Comparison of ENCODE assay signal across 27 cellular contexts in the genomic region with DNA sequence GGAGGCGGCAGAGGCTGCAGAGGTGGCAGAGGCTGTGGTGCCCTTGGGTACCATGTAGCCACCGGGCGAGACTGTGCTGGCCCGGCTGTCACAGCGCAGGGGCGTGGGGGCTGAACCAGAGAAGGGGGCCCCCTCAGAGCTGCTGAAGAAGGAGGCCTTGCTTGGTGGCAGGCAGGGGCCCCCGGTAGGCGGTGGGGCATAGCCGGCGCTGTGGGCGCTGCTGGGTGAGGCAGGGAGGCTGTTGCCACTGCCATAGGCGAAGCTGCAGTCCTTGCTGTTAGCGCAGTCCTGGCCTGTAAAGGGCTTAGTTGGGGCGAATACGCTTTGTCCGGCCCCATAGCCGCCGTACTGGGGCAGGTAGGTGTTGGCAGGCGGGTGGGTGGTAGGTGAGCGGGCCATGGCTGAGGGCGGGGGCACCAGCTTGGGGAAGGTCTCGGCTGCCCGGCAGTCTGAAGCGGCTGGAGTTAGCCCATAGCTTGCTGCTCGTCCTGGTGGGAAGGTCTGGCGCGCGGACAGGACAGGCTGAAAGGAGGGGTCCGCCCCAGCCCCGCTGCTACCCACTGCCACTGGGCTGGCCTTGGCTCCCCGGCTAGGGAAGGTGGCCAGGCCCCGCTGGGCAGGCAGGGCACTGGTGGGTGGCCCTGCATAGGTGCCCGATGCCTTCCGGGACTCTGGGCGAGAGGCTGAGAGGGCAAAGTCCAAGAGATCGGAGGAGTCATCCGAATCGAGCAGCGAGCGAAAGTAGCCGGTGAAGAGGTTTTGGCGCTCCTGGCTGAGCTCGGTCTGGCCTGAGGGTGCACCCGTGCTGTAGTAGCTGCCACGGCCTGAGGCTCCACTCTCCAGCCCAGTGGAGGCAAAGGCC. TPM values are rescaled to one million over a fixed set of nuclear protein-coding genes. Genes with fewer than 3 reads are reported as not detected.
DNase-seq lines count a peak whose midpoint lies in the region; ATAC-seq and TF ChIP-seq lines count a peak whose summit lies in the region.
"Had no signal": no experiment of that assay in that cellular context is flagged by ENCODE, and none has a peak within 500 bp of the region (broad histone marks: within the 10 kb centered on the region; RNA-seq: fewer than 3 reads in every experiment).

No MANE protein-coding gene starts in this region.

- H3K9me3 Mint-ChIP-seq in naive thymus-derived CD4-positive, alpha-beta T cell, result no peaks in the 10 kb centered on the region
- H3K9me3 Mint-ChIP-seq: activated naive CD4-positive, alpha-beta T cell treated with anti-CD3 and anti-CD28 coated beads for 36 hours; brain; CD8-positive, alpha-beta T cell; immature natural killer cell; natural killer cell had no signal

- ATAC-seq in left cardiac atrium (no peak), GM21786 (IDR thresholded peaks at IDR 0.05; ENCODE audit: unreplicated experiment) (no peak), GM21723 (IDR thresholded peaks at IDR 0.05; ENCODE audit: unreplicated experiment) (no peak)
- ATAC-seq in naive thymus-derived CD4-positive, alpha-beta T cell, result peak; percentile 8
- ATAC-seq: CD8-positive, alpha-beta T cell; GM12878; natural killer cell had no signal

- no peaks in the 10 kb centered on the region for H3K9me3 ChIP-seq in right atrium auricular region
- no peaks in the 10 kb centered on the region for H3K9me3 ChIP-seq in naive thymus-derived CD4-positive, alpha-beta T cell (ENCODE audit: control insufficient read depth in 2 of 3, low read length in 3 of 3)
- H3K9me3 ChIP-seq: HAP-1, testis had no signal

- peaks cover 69% of the 10 kb centered on the region for H3K36me3 ChIP-seq in right atrium auricular region
- H3K36me3 ChIP-seq in naive thymus-derived CD4-positive, alpha-beta T cell (ENCODE audit: control insufficient read depth in 2 of 3, insufficient read depth in 3 of 3, low read length in 3 of 3), result peaks cover 0 to 66% (median 0%) of the 10 kb centered on the region in 3 experiments
- H3K36me3 ChIP-seq: HAP-1 had no signal

- H3K36me3 Mint-ChIP-seq in naive thymus-derived CD4-positive, alpha-beta T cell, result peaks cover 0 to 9% (median 2%) of the 10 kb centered on the region in 5 donors
- H3K36me3 Mint-ChIP-seq: natural killer cell had no signal

- TF ChIP-seq CTCF in right atrium auricular region (IDR thresholded peaks at IDR 0.05), result no peak
- no peak for TF ChIP-seq CTCF in dorsolateral prefrontal cortex (IDR thresholded peaks at IDR 0.05 in 54 of 56, conservative IDR thresholded peaks at IDR 0.05 in 2 of 56; ENCODE audit: low read depth in 1 of 56, partially characterized antibody in 56 of 56)

- POLR2A ChIA-PET in naive thymus-derived CD4-positive, alpha-beta T cell (lab: Charles Lee), result no interaction called here

- CTCF ChIA-PET in naive thymus-derived CD4-positive, alpha-beta T cell (lab: Charles Lee), result no interaction called here

- peaks cover 6 to 12% (median 8%) of the 10 kb centered on the region in 7 donors for H3K4me1 Mint-ChIP-seq in naive thymus-derived CD4-positive, alpha-beta T cell

- H3K27me3 ChIP-seq in right atrium auricular region (no peaks in the 10 kb centered on the region), dorsolateral prefrontal cortex (no peaks in the 10 kb centered on the region)
- no peaks in the 10 kb centered on the region for H3K27me3 ChIP-seq in naive thymus-derived CD4-positive, alpha-beta T cell (ENCODE audit: control insufficient read depth in 2 of 2, insufficient read depth in 2 of 2, low read length in 2 of 2)
- H3K27me3 ChIP-seq: testis had no signal

- no peak for DNase-seq in right atrium auricular region (ENCODE audit: low spot score)
- DNase-seq in left cardiac atrium, result no peak
- DNase-seq in dorsolateral prefrontal cortex, result no peak
- DNase-seq in naive thymus-derived CD4-positive, alpha-beta T cell, result no peak
- no peak for DNase-seq in activated T-cell treated with anti-CD3 and anti-CD28 coated beads for 4 hours
- no peak for DNase-seq in effector CD8-positive, alpha-beta T cell (lab: John Stamatoyannopoulos, UW)
- DNase-seq: activated CD4-positive, alpha-beta T cell treated with anti-CD3 and anti-CD28 coated beads, Interleukin-2, amount 50 U/mL, for 4 hours; activated CD4-positive, CD25-positive, alpha-beta regulatory T cell; activated naive CD4-positive, alpha-beta T cell treated with anti-CD3 and anti-CD28 coated beads for 36 hours; CD8-positive, alpha-beta T cell; DMS 273 treated with DMSO at 0.1 percent for 48 hours; immature natural killer cell; KG1; midbrain; natural killer cell; NCI-H1105; NCI-H187; NCI-H510A; stimulated activated naive CD4-positive, alpha-beta T cell treated with Interleukin-2 at 50 U/mL for 16 hours; testis had no signal

- no peaks in the 10 kb centered on the region for H3K27me3 Mint-ChIP-seq in naive thymus-derived CD4-positive, alpha-beta T cell
- H3K27me3 Mint-ChIP-seq: B cell had no signal

- no peak overlapping the region for H3K27ac Mint-ChIP-seq in naive thymus-derived CD4-positive, alpha-beta T cell
- H3K27ac Mint-ChIP-seq: activated naive CD4-positive, alpha-beta T cell treated with anti-CD3 and anti-CD28 coated beads for 36 hours; B cell; CD8-positive, alpha-beta T cell; immature natural killer cell; natural killer cell had no signal

- H3K27ac ChIP-seq in right atrium auricular region (peak overlapping the region; percentile 32 to 57), dorsolateral prefrontal cortex (peak overlapping the region in 43 of 59 donors; percentile 2 to 84 (median 49))
- no peak overlapping the region for H3K27ac ChIP-seq in naive thymus-derived CD4-positive, alpha-beta T cell (ENCODE audit: low read depth, low read length)
- H3K27ac ChIP-seq: SK-N-MC, testis had no signal

- peaks cover 0 to 36% of the 10 kb centered on the region in 2 donors for H3K4me1 ChIP-seq in right atrium auricular region
- no peaks in the 10 kb centered on the region for H3K4me1 ChIP-seq in naive thymus-derived CD4-positive, alpha-beta T cell (ENCODE audit: control insufficient read depth in 2 of 2, insufficient read depth in 2 of 2, low read length in 2 of 2)
- H3K4me1 ChIP-seq: HAP-1 had no signal

- intact Hi-C loops in left cardiac atrium (cut with DNase I) (no loop called here), dorsolateral prefrontal cortex (cut with DNase I) (loop anchor here in 1 of 2 donors (10.0 kb wide), 1 partner anchor 116 kb away; no protein-coding TSS in a partner anchor)
- intact Hi-C loops in naive thymus-derived CD4-positive, alpha-beta T cell (cut with micrococcal nuclease), result no loop called here

- H3K4me3 Mint-ChIP-seq in naive thymus-derived CD4-positive, alpha-beta T cell, result no peak overlapping the region
- H3K4me3 Mint-ChIP-seq: activated naive CD4-positive, alpha-beta T cell treated with anti-CD3 and anti-CD28 coated beads for 36 hours; B cell; brain; CD8-positive, alpha-beta T cell; immature natural killer cell; natural killer cell had no signal

- no peak overlapping the region for H3K4me3 ChIP-seq in right atrium auricular region
- H3K4me3 ChIP-seq in dorsolateral prefrontal cortex, result no peak overlapping the region
- no peak overlapping the region for H3K4me3 ChIP-seq in naive thymus-derived CD4-positive, alpha-beta T cell (ENCODE audit: low read length)
- H3K4me3 ChIP-seq: GM12878, HAP-1, SK-N-MC, testis had no signal

RNA-seq across cellular contexts. Expression of a gene that starts 54.9 kb away (rescaled TPM):
- total RNA-seq in right atrium auricular region, result 10 to 100 TPM; 23.5 to 35.0 TPM
- 10 to 100 TPM; 37.6 to 39.1 TPM for total RNA-seq in left cardiac atrium
- total RNA-seq in dorsolateral prefrontal cortex, result 100 to 1,000 TPM in 21 of 120 experiments, 10 to 100 TPM in 99; 57.6 to 160 (median 87.2) TPM
- 10 to 100 TPM; 18.4 to 38.8 (median 21.3) TPM for total RNA-seq in naive thymus-derived CD4-positive, alpha-beta T cell
- 1 to 10 TPM in 1 of 2 donors, under 1 TPM in 1; 0.90 to 2.0 TPM for polyA plus RNA-seq in naive thymus-derived CD4-positive, alpha-beta T cell

RNA-seq across cellular contexts. Expression of a gene that starts 59.1 kb away (rescaled TPM):
- total RNA-seq in right atrium auricular region (10 to 100 TPM; 20.7 to 49.0 TPM), left cardiac atrium (10 to 100 TPM; 71.8 to 77.4 TPM), dorsolateral prefrontal cortex (100 to 1,000 TPM in 6 of 120 experiments, 10 to 100 TPM in 114; 36.2 to 128 (median 63.6) TPM)
- total RNA-seq in naive thymus-derived CD4-positive, alpha-beta T cell, result 100 to 1,000 TPM; 136 to 177 (median 145) TPM
- polyA plus RNA-seq in naive thymus-derived CD4-positive, alpha-beta T cell, result 10 to 100 TPM; 78.4 to 85.0 TPM
